ENCODE assay signal across 10 cellular contexts in the genomic region with DNA sequence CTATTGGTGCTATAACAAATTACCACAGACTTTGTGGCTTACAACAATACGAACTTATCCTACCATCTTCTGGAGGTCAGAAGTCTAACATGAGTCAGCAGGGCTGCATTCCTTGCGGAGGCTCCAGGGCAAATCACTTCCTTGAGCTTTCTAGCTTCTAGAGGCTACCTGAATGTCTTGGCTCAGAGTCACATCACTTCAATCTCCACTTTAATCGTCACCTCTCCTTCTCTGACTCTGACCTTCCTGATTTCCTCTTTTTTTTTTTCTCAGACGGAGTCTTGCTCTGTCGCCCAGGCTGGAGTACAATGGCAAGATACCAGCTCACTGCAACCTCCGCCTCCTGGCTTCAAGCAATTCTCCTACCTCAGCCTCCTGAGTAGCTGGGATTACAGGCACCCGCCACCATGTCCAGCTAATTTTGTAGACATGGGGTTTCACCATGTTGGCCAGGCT. TPM values are rescaled to one million over a fixed set of nuclear protein-coding genes. Genes with fewer than 3 reads are reported as not detected.
DNase-seq lines count a peak whose midpoint lies in the region; ATAC-seq and FAIRE-seq lines count a peak whose summit lies in the region.
"Had no signal": no experiment of that assay in that cellular context is flagged by ENCODE, and none has a peak within 500 bp of the region (broad histone marks: within the 10 kb centered on the region; RNA-seq: fewer than 3 reads in every experiment).

No MANE protein-coding gene starts in this region.

- WGBS in small intestine, 3 donors = 28 to 52% (median 50%) methylated on average over 7 of the region's 7 CpGs

- DNase-seq in HCEC 1CT (peak; percentile 91), SW480 (ENCODE audit: low spot score) (peak; percentile 26), fibroblast of the conjunctiva (ENCODE audit: low read depth) (peak; percentile 42), small intestine (peak; percentile 98), NCI-H1930 (lab: John Stamatoyannopoulos, UW) (no peak), cortex of kidney (lab: John Stamatoyannopoulos, UW) (no peak)
- DNase-seq: NCI-H69 had no signal

- H3K27ac ChIP-seq in small intestine (ENCODE audit: low read depth in 1 of 2, low read length in 1 of 2) = peak overlapping the region; percentile 75 to 85

- FAIRE-seq in small intestine (lab: Jason Lieb, UNC) = peak; percentile 15
- FAIRE-seq: frontal cortex had no signal

- ATAC-seq in GM18502 (IDR thresholded peaks at IDR 0.05; ENCODE audit: poor library complexity, unreplicated experiment) (no peak), HG03571 (IDR thresholded peaks at IDR 0.05; ENCODE audit: unreplicated experiment) (no peak)

- H3K36me3 ChIP-seq in small intestine (ENCODE audit: control insufficient read depth in 2 of 2, insufficient read depth in 2 of 2, low read length in 2 of 2) = no peaks in the 10 kb centered on the region

- H3K9me3 ChIP-seq in small intestine (ENCODE audit: control insufficient read depth, low read depth) = no peaks in the 10 kb centered on the region

- H3K4me1 ChIP-seq in small intestine (ENCODE audit: control insufficient read depth in 2 of 2, insufficient read depth in 1 of 2, low read depth in 1 of 2, low read length in 1 of 2) = no peaks in the 10 kb centered on the region

- H3K4me3 ChIP-seq in small intestine (ENCODE audit: low read depth in 1 of 2, low read length in 2 of 2) = no peak overlapping the region

- no peaks in the 10 kb centered on the region for H3K27me3 ChIP-seq in small intestine (ENCODE audit: control insufficient read depth in 2 of 2, insufficient read depth in 2 of 2, low read length in 2 of 2)

RNA-seq across cellular contexts. Expression of gene ANAPC16, which starts 44.6 kb away (rescaled TPM):
- polyA plus RNA-seq in small intestine = 100 to 1,000 TPM; 112 to 176 (median 142) TPM

RNA-seq across cellular contexts. Expression of gene ASCC1, which starts 44.9 kb away (rescaled TPM):
- polyA plus RNA-seq in small intestine = 10 to 100 TPM in 2 of 3 donors, 1 to 10 TPM in 1; 9.2 to 20.8 (median 11.3) TPM

Comparison
In these comparisons a context has a peak if more than half of its experiments do, and no peak if none do; other contexts are left out.
1. DNase-seq: peak in HCEC 1CT (single experiment), SW480 (single experiment), fibroblast of the conjunctiva (single experiment) and small intestine (single experiment); none in NCI-H1930 (0 of 2) and cortex of kidney (single experiment).